ENCODE assay signal across 8 cellular contexts in the genomic region with DNA sequence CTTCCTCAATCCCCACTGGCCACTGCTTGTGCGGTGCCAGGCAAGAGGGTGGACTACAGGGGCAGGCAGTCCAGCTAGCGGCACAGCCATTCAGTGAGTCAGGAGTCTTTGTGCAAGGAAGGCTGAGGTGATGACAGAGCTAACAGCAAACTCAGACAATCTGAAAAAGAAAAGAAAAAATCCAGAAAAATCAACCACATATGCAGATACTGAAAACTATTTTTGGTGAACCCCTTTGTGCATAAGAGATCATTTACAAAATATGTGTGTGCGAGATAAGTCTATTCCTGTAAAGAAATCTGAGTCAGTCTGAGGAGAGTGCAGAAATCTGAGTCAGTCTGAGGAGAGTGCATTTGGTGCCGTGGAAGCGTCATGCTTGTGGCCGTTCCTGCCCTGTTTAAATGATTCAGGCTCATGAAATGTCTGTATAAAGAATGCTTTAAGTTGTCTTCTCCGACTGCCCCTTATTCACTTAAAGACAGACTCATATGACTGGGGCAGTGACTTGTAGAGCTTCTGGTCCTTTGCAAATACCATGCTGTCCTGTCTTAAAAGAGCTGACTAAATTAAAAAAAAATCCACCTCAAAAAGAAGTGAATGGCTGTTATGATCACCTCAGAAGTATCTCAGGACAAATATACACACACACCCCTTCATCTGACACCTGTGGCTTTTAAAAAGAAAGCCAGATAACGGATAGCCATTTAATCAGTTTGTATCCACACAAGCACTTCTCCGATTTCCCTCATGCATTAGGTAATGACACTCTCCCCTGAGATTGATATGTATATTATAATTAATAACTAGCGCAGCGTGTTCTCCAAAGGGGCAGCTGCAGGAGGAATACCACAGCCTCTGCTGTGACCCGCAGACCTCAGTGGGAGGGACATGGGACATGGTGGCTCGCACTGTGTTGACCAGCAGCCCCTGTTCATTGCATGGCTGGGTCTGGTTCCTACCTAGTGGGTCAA. TPM values are rescaled to one million over a fixed set of nuclear protein-coding genes. Genes with fewer than 3 reads are reported as not detected.
DNase-seq lines count a peak whose midpoint lies in the region; ATAC-seq lines count a peak whose summit lies in the region.

No MANE protein-coding gene starts in this region.

- ATAC-seq in HG03442 (IDR thresholded peaks at IDR 0.05; ENCODE audit: unreplicated experiment): no peak

- in situ Hi-C loops in ACHN (cut with HindIII; ENCODE audit: low pct_ligation_motif_present, low pct_unique_long_range_greater_than_20kb, low sequenced_read_pairs): no loop called here

- peaks cover 64% of the 10 kb centered on the region for H3K4me1 ChIP-seq in mesodermal cell (ENCODE audit: control insufficient read depth, insufficient read depth, low read length, poor library complexity, severe bottlenecking)

- no peaks in the 10 kb centered on the region for H3K9me3 ChIP-seq in mesodermal cell (ENCODE audit: control insufficient read depth, low read length)

- peak overlapping the region; percentile 42 for H3K27ac ChIP-seq in cingulate gyrus (ENCODE audit: low read depth, low read length)
- peak overlapping the region; percentile 85 for H3K27ac ChIP-seq in mesodermal cell (ENCODE audit: low read depth, low read length, severe bottlenecking)

- WGBS in mesodermal cell (ENCODE audit: insufficient coverage in 2 of 2), 2 experiments: 83 to 85% methylated on average over 7 to 9 of the region's 13 CpGs

- H3K4me3 ChIP-seq in mesodermal cell (ENCODE audit: extremely low read depth, insufficient read depth, low read length, poor library complexity, severe bottlenecking): no peak overlapping the region

- H3K36me3 ChIP-seq in mesodermal cell (ENCODE audit: control insufficient read depth, insufficient read depth, low read length): no peaks in the 10 kb centered on the region

- DNase-seq in ACHN: peak; percentile 93
- DNase-seq in NCI-H146 treated with DMSO at 0.1 percent for 48 hours (lab: John Stamatoyannopoulos, UW; ENCODE audit: unreplicated experiment): peak; percentile 70
- DNase-seq in NCI-H446 (lab: John Stamatoyannopoulos, UW): no peak
- no peak for DNase-seq in activated naive CD4-positive, alpha-beta T cell treated with Interleukin-2 at 50 U/mL for 16 hours
- no peak for DNase-seq in NCI-H1048 (lab: John Stamatoyannopoulos, UW)

RNA-seq across cellular contexts. Expression of gene TRIO, which starts 47.3 kb away (rescaled TPM):
- 49.7 TPM for polyA plus RNA-seq in mesodermal cell (2013, experiment 1 of 2)
- 42.9 TPM for polyA plus RNA-seq in mesodermal cell (2013, experiment 2 of 2)

Comparison
In these comparisons a context has a peak if more than half of its experiments do, and no peak if none do; other contexts are left out.
1. DNase-seq: peak in ACHN (single experiment) and NCI-H146 treated with DMSO at 0.1 percent for 48 hours (single experiment); none in NCI-H446 (0 of 2), activated naive CD4-positive, alpha-beta T cell treated with Interleukin-2 at 50 U/mL for 16 hours (single experiment) and NCI-H1048 (single experiment).